ENCODE assay signal across 8 cellular contexts in genomic region chr6:33271098-33271607, GRCh38. TPM values are rescaled to one million over a fixed set of nuclear protein-coding genes. Genes with fewer than 3 reads are reported as not detected.
DNase-seq lines count a peak whose midpoint lies in the region; ATAC-seq, FAIRE-seq and TF ChIP-seq lines count a peak whose summit lies in the region.

No MANE protein-coding gene starts in this region.

- H3K27me3 ChIP-seq in neutrophil: no peaks in the 10 kb centered on the region

- H3K4me3 ChIP-seq in A549 (peak overlapping the region; percentile 87), epithelial cell of proximal tubule (ENCODE audit: low read depth, low read length) (peak overlapping the region; percentile 95), neutrophil (ENCODE audit: low read depth in 1 of 2, low read length in 1 of 2) (peak overlapping the region; percentile 73 to 87)

- CTCF ChIA-PET in A549 (lab: Yijun Ruan, JAX): interaction anchor here (0.8 to 5.7 kb wide), 7 partner anchors 9 to 73 kb away, joined by 3 to 33 read pairs (median 4); no protein-coding TSS in a partner anchor

- peak overlapping the region; percentile 79 for H3K4me2 ChIP-seq in A549

- TF ChIP-seq EP300 in A549 (IDR thresholded peaks at IDR 0.05): no peak

- 4% methylated on average over 6 of the region's 13 CpGs for WGBS in A549 (ENCODE audit: missing lambda C conversion rate)

- ATAC-seq in A549 (peak; percentile 37 to 42), GM19351 (IDR thresholded peaks at IDR 0.05; ENCODE audit: unreplicated experiment) (peak; percentile 16), GM18861 (IDR thresholded peaks at IDR 0.05; ENCODE audit: unreplicated experiment) (no peak)

- POLR2A ChIA-PET in A549 (lab: Yijun Ruan, JAX): interaction anchor here (0.7 to 2.8 kb wide), 10 partner anchors 8 to 303 kb away, joined by 3 to 16 read pairs (median 9); partner anchors contain the start of genes BRD2, PFDN6, RGL2 and WDR46

- FAIRE-seq in A549 (lab: Jason Lieb, UNC): no peak

- H3K27ac ChIP-seq in A549 (peak overlapping the region; percentile 91 to 97), neutrophil (peak overlapping the region; percentile 96)

- peaks cover 30% of the 10 kb centered on the region for H3K36me3 ChIP-seq in neutrophil

- no peak for TF ChIP-seq POLR2A in A549 (IDR thresholded peaks at IDR 0.05; ENCODE audit: low read length)
- TF ChIP-seq POLR2A in erythroblast (IDR thresholded peaks at IDR 0.05; ENCODE audit: low read length): no peak

- no peak for DNase-seq in A549 (ENCODE audit: low read depth in 1 of 2, low spot score in 1 of 2)
- peak; percentile 83 for DNase-seq in OCI-M1 (lab: John Stamatoyannopoulos, UW)
- no peak for DNase-seq in epithelial cell of proximal tubule (ENCODE audit: low read depth)
- DNase-seq in stimulated activated CD8-positive, alpha-beta memory T cell treated with anti-CD3 and anti-CD28 coated beads, Interleukin-4, amount 100 ng/mL, for 48 hours: no peak
- DNase-seq in erythroblast (lab: John Stamatoyannopoulos, UW): no peak

- H3K4me1 ChIP-seq in A549 (peaks cover 34% of the 10 kb centered on the region), neutrophil (ENCODE audit: control insufficient read depth in 1 of 2, insufficient read depth in 1 of 2, low read depth in 1 of 2, low read length in 1 of 2) (peaks cover 21 to 28% of the 10 kb centered on the region in 2 experiments)

- TF ChIP-seq CTCF in A549 (IDR thresholded peaks at IDR 0.05): no peak
- TF ChIP-seq CTCF in epithelial cell of proximal tubule (conservative IDR thresholded peaks at IDR 0.05; ENCODE audit: low read depth, low read length): peak; percentile 10
- no peak for TF ChIP-seq CTCF in neutrophil (IDR thresholded peaks at IDR 0.05)

- no peak for TF ChIP-seq RAD21 in A549 (conservative IDR thresholded peaks at IDR 0.05 in 1 of 2, IDR thresholded peaks at IDR 0.05 in 1 of 2)

- H3K9me3 ChIP-seq in A549: no peaks in the 10 kb centered on the region
- no peaks in the 10 kb centered on the region for H3K9me3 ChIP-seq in neutrophil

TF ChIP-seq in A549, 52 proteins besides CTCF, POLR2A, EP300 and RAD21:
- no peak for TF ChIP-seq NR3C1 (IDR thresholded peaks at IDR 0.05)
- no peak for TF ChIP-seq ATOH8 (CRISPR knock-in tag; IDR thresholded peaks at IDR 0.05; ENCODE audit: low read depth)
- no peak for TF ChIP-seq TP53 (CRISPR knock-in tag; IDR thresholded peaks at IDR 0.05)
- no peak for TF ChIP-seq MYC (IDR thresholded peaks at IDR 0.05; ENCODE audit: borderline replicate concordance, low read length)
- TF ChIP-seq SMC3 (IDR thresholded peaks at IDR 0.05): no peak
- no peak for TF ChIP-seq ZC3H11A (IDR thresholded peaks at IDR 0.05)
- no peak for TF ChIP-seq RNF2 (IDR thresholded peaks at IDR 0.05; ENCODE audit: borderline replicate concordance, low read depth)
- peak; percentile 71; the same call in 1 of the 2 replicates for TF ChIP-seq PHF8 (IDR thresholded peaks at IDR 0.05; ENCODE audit: borderline replicate concordance, low read depth)
- TF ChIP-seq MAFK (IDR thresholded peaks at IDR 0.05; ENCODE audit: partially characterized antibody): no peak
- TF ChIP-seq KDM1A (IDR thresholded peaks at IDR 0.05; ENCODE audit: low read depth): peak; percentile 66; the same call in 1 of the 2 replicates
- TF ChIP-seq NPAS2 (CRISPR knock-in tag; IDR thresholded peaks at IDR 0.05; ENCODE audit: borderline replicate concordance): no peak
- peak; percentile 84 for TF ChIP-seq ZFP36 (IDR thresholded peaks at IDR 0.05; ENCODE audit: borderline replicate concordance, partially characterized antibody)
- no peak for TF ChIP-seq JUNB (IDR thresholded peaks at IDR 0.05)
TF ChIP-seq in A549: peak in this region for 3.

RNA-seq across cellular contexts. Expression of gene VPS52, which starts 0.5 kb away (rescaled TPM):
- polyA plus RNA-seq in A549 (2011; rRNA removed): 38.9 and 44.3 TPM in 2 replicates
- 24.7 and 30.2 TPM in 2 replicates for polyA plus RNA-seq in A549 (2012; cell fraction: cytosol; rRNA removed)
- polyA plus RNA-seq in A549 (2012; cell fraction: nucleus; rRNA removed): 88.0 and 102 TPM in 2 replicates
- polyA plus RNA-seq in A549 (2017; fragmentation: RNase III; extraction: RNeasy Plus Mini Kit Qiagen cat#74134 plus additional on column Dnase treatment): 22.8 to 28.0 TPM (median 22.8 TPM) in 3 replicates
- polyA minus RNA-seq in A549 (2011; rRNA and poly(A)+ RNA removed): 67.8 and 76.8 TPM in 2 replicates
- total RNA-seq in epithelial cell of proximal tubule: 33.9 and 42.8 TPM in 2 replicates

RNA-seq across cellular contexts. Expression of gene RPS18, which starts 0.7 kb away (rescaled TPM):
- polyA plus RNA-seq in A549 (2011; rRNA removed) (3,426 and 3,692 TPM in 2 replicates), A549 (2017; fragmentation: RNase III; extraction: RNeasy Plus Mini Kit Qiagen cat#74134 plus additional on column Dnase treatment) (3,611 to 3,881 TPM (median 3,639 TPM) in 3 replicates)
- 5,001 and 5,310 TPM in 2 replicates for polyA plus RNA-seq in A549 (2012; cell fraction: cytosol; rRNA removed)
- 1,388 and 1,717 TPM in 2 replicates for polyA plus RNA-seq in A549 (2012; cell fraction: nucleus; rRNA removed)
- polyA minus RNA-seq in A549 (2011; rRNA and poly(A)+ RNA removed): 851 and 1,281 TPM in 2 replicates
- 2,737 and 3,799 TPM in 2 replicates for total RNA-seq in epithelial cell of proximal tubule

RNA-seq across cellular contexts. Expression of gene B3GALT4, which starts 5.8 kb away (rescaled TPM):
- 0.54 and 0.74 TPM in 2 replicates for polyA plus RNA-seq in A549 (2011; rRNA removed)
- polyA plus RNA-seq in A549 (2012; cell fraction: cytosol; rRNA removed): 0.20 and 0.45 TPM in 2 replicates
- 0.40 and 0.49 TPM in 2 replicates for polyA plus RNA-seq in A549 (2012; cell fraction: nucleus; rRNA removed)
- 0.24 to 0.41 TPM (median 0.27 TPM) in 3 replicates for polyA plus RNA-seq in A549 (2017; fragmentation: RNase III; extraction: RNeasy Plus Mini Kit Qiagen cat#74134 plus additional on column Dnase treatment)
- polyA minus RNA-seq in A549 (2011; rRNA and poly(A)+ RNA removed): 2.0 and 2.7 TPM in 2 replicates
- 4.6 and 7.0 TPM in 2 replicates for total RNA-seq in epithelial cell of proximal tubule

RNA-seq across cellular contexts. Expression of gene WDR46, which starts 17.9 kb away (rescaled TPM):
- polyA plus RNA-seq in A549 (2011; rRNA removed) (35.1 TPM in 2 replicates), A549 (2017; fragmentation: RNase III; extraction: RNeasy Plus Mini Kit Qiagen cat#74134 plus additional on column Dnase treatment) (88.4 to 91.2 TPM (median 89.6 TPM) in 3 replicates)
- polyA plus RNA-seq in A549 (2012; cell fraction: cytosol; rRNA removed): 59.0 and 62.6 TPM in 2 replicates
- 95.1 and 106 TPM in 2 replicates for polyA plus RNA-seq in A549 (2012; cell fraction: nucleus; rRNA removed)
- 65.1 and 77.4 TPM in 2 replicates for polyA minus RNA-seq in A549 (2011; rRNA and poly(A)+ RNA removed)
- 67.9 and 116 TPM in 2 replicates for total RNA-seq in epithelial cell of proximal tubule

RNA-seq across cellular contexts. Expression of gene PFDN6, which starts 18.2 kb away (rescaled TPM):
- 61.2 and 84.6 TPM in 2 replicates for polyA plus RNA-seq in A549 (2011; rRNA removed)
- polyA plus RNA-seq in A549 (2012; cell fraction: cytosol; rRNA removed): 69.9 and 83.4 TPM in 2 replicates
- 22.3 and 45.7 TPM in 2 replicates for polyA plus RNA-seq in A549 (2012; cell fraction: nucleus; rRNA removed)
- 117 to 138 TPM (median 120 TPM) in 3 replicates for polyA plus RNA-seq in A549 (2017; fragmentation: RNase III; extraction: RNeasy Plus Mini Kit Qiagen cat#74134 plus additional on column Dnase treatment)
- 10.0 and 12.7 TPM in 2 replicates for polyA minus RNA-seq in A549 (2011; rRNA and poly(A)+ RNA removed)
- 55.8 and 69.3 TPM in 2 replicates for total RNA-seq in epithelial cell of proximal tubule
